Comparison of ENCODE assay signal across 15 cellular contexts in the genomic region with DNA sequence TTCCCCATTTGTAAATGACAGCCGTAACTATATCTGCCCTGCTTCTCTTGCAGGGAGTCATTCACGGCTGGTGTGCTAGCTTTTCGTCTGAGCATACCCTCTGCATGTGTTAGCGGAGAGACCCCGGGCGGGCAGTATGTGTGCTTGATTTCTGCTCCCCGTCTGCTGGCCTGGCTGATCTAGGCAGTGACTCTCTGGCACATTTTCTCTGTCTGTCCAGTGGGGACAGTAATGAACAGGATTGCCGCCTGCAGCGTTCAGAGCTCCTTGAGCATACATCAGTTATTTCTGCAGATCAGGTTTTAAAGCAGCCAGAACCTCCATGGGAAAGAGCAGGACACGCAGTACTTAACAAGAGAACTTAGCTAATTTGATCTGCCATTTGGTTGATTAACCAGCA.
DNase-seq lines count a peak whose midpoint lies in the region; ATAC-seq, FAIRE-seq and TF ChIP-seq lines count a peak whose summit lies in the region.
"Had no signal": no experiment of that assay in that cellular context is flagged by ENCODE, and none has a peak within 500 bp of the region (broad histone marks: within the 10 kb centered on the region; RNA-seq: fewer than 3 reads in every experiment).

No MANE protein-coding gene starts in this region.

- H3K9me3 Mint-ChIP-seq in CD8-positive, alpha-beta T cell = no peaks in the 10 kb centered on the region

- BruUV-seq in HepG2 (replicated peaks; lab: Mats Ljungman, UMichigan) = no TSS peak

- in situ Hi-C loops in HepG2 (cut with HindIII; ENCODE audit: extremely low pct_ligation_motif_present, low pct_unique_long_range_greater_than_20kb) = no loop called here

- H3K27ac Mint-ChIP-seq in CD8-positive, alpha-beta T cell = peak overlapping the region; percentile 71
- peak overlapping the region; percentile 91 for H3K27ac Mint-ChIP-seq in T-helper 17 cell

- 6% methylated on average over 8 of the region's 10 CpGs for WGBS in HepG2 (ENCODE audit: low lambda C conversion rate)

- H4K20me1 ChIP-seq in HepG2 (ENCODE audit: insufficient read depth, low read length) = no peaks in the 10 kb centered on the region

- TF ChIP-seq EP300 in HepG2 (IDR thresholded peaks at IDR 0.05; ENCODE audit: low read depth in 2 of 2, low read length in 2 of 2) = no peak
- no peak for TF ChIP-seq EP300 in HepG2 (CRISPR knock-in tag; IDR thresholded peaks at IDR 0.05; ENCODE audit: borderline replicate concordance)

- CTCF ChIA-PET in CD8-positive, alpha-beta T cell (lab: Charles Lee) = interaction anchor here (2.7 kb wide), 1 partner anchor 18 kb away, joined by 6 read pairs; no protein-coding TSS in a partner anchor
- CTCF ChIA-PET in HepG2 (lab: Yijun Ruan, JAX; ENCODE audit: low intra/inter-chr PET ratio, low total read pairs) = no interaction called here

- H3K27me3 ChIP-seq in CD8-positive, alpha-beta T cell (ENCODE audit: insufficient read depth, low read length) = no peaks in the 10 kb centered on the region
- H3K27me3 ChIP-seq in HepG2 (ENCODE audit: control insufficient read depth in 1 of 2, insufficient read depth in 2 of 2, low read length in 2 of 2) = peaks cover 2 to 57% of the 10 kb centered on the region in 2 experiments; a peak in 4 of 5 replicates

- no peak for ATAC-seq in CD8-positive, alpha-beta T cell
- ATAC-seq in T-helper 17 cell (no peak), HepG2 (peak; percentile 86), esophagus mucosa (no peak)

- peaks cover 44% of the 10 kb centered on the region for H3K4me1 ChIP-seq in CD8-positive, alpha-beta T cell (ENCODE audit: insufficient read depth, low read length)
- H3K4me1 ChIP-seq in HepG2 (ENCODE audit: insufficient read depth, low read length) = no peaks in the 10 kb centered on the region

- no peak overlapping the region for H3K4me3 ChIP-seq in CD8-positive, alpha-beta T cell (ENCODE audit: low read depth, low read length)
- no peak overlapping the region for H3K4me3 ChIP-seq in HepG2 (replicated peaks in 1 of 3; ENCODE audit: insufficient read depth in 1 of 3, low read depth in 2 of 3, low read length in 3 of 3)
- H3K4me3 ChIP-seq: coronary artery had no signal

- TF ChIP-seq CTCF in CD8-positive, alpha-beta T cell (IDR thresholded peaks at IDR 0.05) = no peak
- no peak for TF ChIP-seq CTCF in HepG2 (CRISPR knock-in tag; IDR thresholded peaks at IDR 0.05)

- no peaks in the 10 kb centered on the region for H3K27me3 Mint-ChIP-seq in CD8-positive, alpha-beta T cell (ENCODE audit: low read depth)
- H3K27me3 Mint-ChIP-seq in T-helper 17 cell = no peaks in the 10 kb centered on the region

- DNase-seq in Ammon's horn (ENCODE audit: low spot score) (peak; percentile 35), T-helper 17 cell (no peak), HepG2 (ENCODE audit: low spot score) (no peak), mucosa of gallbladder (ENCODE audit: low spot score) (no peak)
- DNase-seq in CD8-positive, alpha-beta T cell = no peak
- no peak for DNase-seq in activated T-cell treated with anti-CD3 and anti-CD28 coated beads, Interleukin-2, amount 50 U/mL, for 1 hour
- DNase-seq: activated gamma-delta T cell; COR-L47; NCI-H1436; retina; SHP77; stimulated activated CD4-positive, alpha-beta T cell treated with anti-CD3 and anti-CD28 coated beads, Interleukin-4, amount 100 ng/mL, for 24 hours had no signal

- H3K36me3 Mint-ChIP-seq in CD8-positive, alpha-beta T cell = peaks cover 98% of the 10 kb centered on the region
- H3K36me3 Mint-ChIP-seq in T-helper 17 cell (ENCODE audit: low read depth) = peaks cover 4% of the 10 kb centered on the region

- H3K79me2 ChIP-seq in HepG2 (ENCODE audit: insufficient read depth, low read length) = no peaks in the 10 kb centered on the region

- H3K4me3 Mint-ChIP-seq in CD8-positive, alpha-beta T cell = no peak overlapping the region
- peak overlapping the region; percentile 21 for H3K4me3 Mint-ChIP-seq in T-helper 17 cell

- peaks cover 79% of the 10 kb centered on the region for H3K36me3 ChIP-seq in CD8-positive, alpha-beta T cell (ENCODE audit: insufficient read depth, low read length)
- no peaks in the 10 kb centered on the region for H3K36me3 ChIP-seq in HepG2 (replicated peaks in 1 of 2; ENCODE audit: control insufficient read depth in 1 of 2, insufficient read depth in 2 of 2, low read length in 2 of 2)

- H3K27ac ChIP-seq in CD8-positive, alpha-beta T cell (ENCODE audit: low read depth, low read length) = no peak overlapping the region
- H3K27ac ChIP-seq in HepG2 (ENCODE audit: extremely low read length, insufficient read depth, low read length) = no peak overlapping the region
- H3K27ac ChIP-seq: coronary artery had no signal

- no peak overlapping the region for H3K4me2 ChIP-seq in HepG2 (ENCODE audit: low read depth, low read length)

- no peak for TF ChIP-seq POLR2A in HepG2 (IDR thresholded peaks at IDR 0.05; ENCODE audit: insufficient read depth in 1 of 2, low read depth in 2 of 2, low read length in 2 of 2)

- H3K4me1 Mint-ChIP-seq in CD8-positive, alpha-beta T cell (ENCODE audit: low read depth) = peaks cover 84% of the 10 kb centered on the region
- H3K4me1 Mint-ChIP-seq in T-helper 17 cell = peaks cover 66% of the 10 kb centered on the region

- no peak for TF ChIP-seq RAD21 in HepG2 (CRISPR knock-in tag; IDR thresholded peaks at IDR 0.05)

- POLR2A ChIA-PET in CD8-positive, alpha-beta T cell (lab: Charles Lee) = interaction anchor here (0.6 kb wide), 2 partner anchors 45 to 497 kb away, joined by 3 to 4 read pairs; no protein-coding TSS in a partner anchor
- POLR2A ChIA-PET in HepG2 (lab: Yijun Ruan, JAX) = no interaction called here

- no peak overlapping the region for H2AFZ ChIP-seq in HepG2 (ENCODE audit: low read length)

- no peak overlapping the region for H3K9ac ChIP-seq in HepG2 (ENCODE audit: insufficient read depth, low read depth, low read length)

- intact Hi-C loops in CD8-positive, alpha-beta T cell (cut with DNase I, micrococcal nuclease) = loop anchor here in 1 of 2 experiments (5.0 kb wide), 1 partner anchor 43 kb away; no protein-coding TSS in a partner anchor
- intact Hi-C loops in HepG2 (cut with micrococcal nuclease; ENCODE audit: unreplicated experiment) = no loop called here

- no peak for FAIRE-seq in HepG2 (lab: Jason Lieb, UNC)
- FAIRE-seq: H1 had no signal

- no peaks in the 10 kb centered on the region for H3K9me3 ChIP-seq in CD8-positive, alpha-beta T cell (ENCODE audit: low read length)
- H3K9me3 ChIP-seq in T-helper 17 cell (ENCODE audit: control insufficient read depth, low read length, poor library complexity, severe bottlenecking) = no peaks in the 10 kb centered on the region
- no peaks in the 10 kb centered on the region for H3K9me3 ChIP-seq in HepG2 (ENCODE audit: low read length)

TF ChIP-seq in HepG2, 621 proteins besides CTCF, POLR2A, EP300 and RAD21:
- TF ChIP-seq ATF7 (IDR thresholded peaks at IDR 0.05) (no peak), ATF7 (CRISPR knock-in tag; IDR thresholded peaks at IDR 0.05) (no peak), NFKB2 (CRISPR knock-in tag; IDR thresholded peaks at IDR 0.05; ENCODE audit: borderline replicate concordance) (no peak), ISL2 (CRISPR knock-in tag; IDR thresholded peaks at IDR 0.05) (no peak), AHR (CRISPR knock-in tag; IDR thresholded peaks at IDR 0.05) (no peak), ZSCAN22 (CRISPR knock-in tag; IDR thresholded peaks at IDR 0.05) (no peak), ZNF251 (CRISPR knock-in tag; IDR thresholded peaks at IDR 0.05) (no peak), HDAC6 (IDR thresholded peaks at IDR 0.05; ENCODE audit: low read depth, low read length) (no peak), ZNF44 (CRISPR knock-in tag; IDR thresholded peaks at IDR 0.05) (no peak), AKAP8 (CRISPR knock-in tag; IDR thresholded peaks at IDR 0.05) (no peak), KLF15 (CRISPR knock-in tag; IDR thresholded peaks at IDR 0.05; ENCODE audit: borderline replicate concordance) (no peak), ZNF709 (CRISPR knock-in tag; IDR thresholded peaks at IDR 0.05) (no peak)
- TF ChIP-seq, protein P1, sequence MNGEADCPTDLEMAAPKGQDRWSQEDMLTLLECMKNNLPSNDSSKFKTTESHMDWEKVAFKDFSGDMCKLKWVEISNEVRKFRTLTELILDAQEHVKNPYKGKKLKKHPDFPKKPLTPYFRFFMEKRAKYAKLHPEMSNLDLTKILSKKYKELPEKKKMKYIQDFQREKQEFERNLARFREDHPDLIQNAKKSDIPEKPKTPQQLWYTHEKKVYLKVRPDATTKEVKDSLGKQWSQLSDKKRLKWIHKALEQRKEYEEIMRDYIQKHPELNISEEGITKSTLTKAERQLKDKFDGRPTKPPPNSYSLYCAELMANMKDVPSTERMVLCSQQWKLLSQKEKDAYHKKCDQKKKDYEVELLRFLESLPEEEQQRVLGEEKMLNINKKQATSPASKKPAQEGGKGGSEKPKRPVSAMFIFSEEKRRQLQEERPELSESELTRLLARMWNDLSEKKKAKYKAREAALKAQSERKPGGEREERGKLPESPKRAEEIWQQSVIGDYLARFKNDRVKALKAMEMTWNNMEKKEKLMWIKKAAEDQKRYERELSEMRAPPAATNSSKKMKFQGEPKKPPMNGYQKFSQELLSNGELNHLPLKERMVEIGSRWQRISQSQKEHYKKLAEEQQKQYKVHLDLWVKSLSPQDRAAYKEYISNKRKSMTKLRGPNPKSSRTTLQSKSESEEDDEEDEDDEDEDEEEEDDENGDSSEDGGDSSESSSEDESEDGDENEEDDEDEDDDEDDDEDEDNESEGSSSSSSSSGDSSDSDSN (CRISPR knock-in tag; IDR thresholded peaks at IDR 0.05) = no peak
- TF ChIP-seq, protein P2, sequence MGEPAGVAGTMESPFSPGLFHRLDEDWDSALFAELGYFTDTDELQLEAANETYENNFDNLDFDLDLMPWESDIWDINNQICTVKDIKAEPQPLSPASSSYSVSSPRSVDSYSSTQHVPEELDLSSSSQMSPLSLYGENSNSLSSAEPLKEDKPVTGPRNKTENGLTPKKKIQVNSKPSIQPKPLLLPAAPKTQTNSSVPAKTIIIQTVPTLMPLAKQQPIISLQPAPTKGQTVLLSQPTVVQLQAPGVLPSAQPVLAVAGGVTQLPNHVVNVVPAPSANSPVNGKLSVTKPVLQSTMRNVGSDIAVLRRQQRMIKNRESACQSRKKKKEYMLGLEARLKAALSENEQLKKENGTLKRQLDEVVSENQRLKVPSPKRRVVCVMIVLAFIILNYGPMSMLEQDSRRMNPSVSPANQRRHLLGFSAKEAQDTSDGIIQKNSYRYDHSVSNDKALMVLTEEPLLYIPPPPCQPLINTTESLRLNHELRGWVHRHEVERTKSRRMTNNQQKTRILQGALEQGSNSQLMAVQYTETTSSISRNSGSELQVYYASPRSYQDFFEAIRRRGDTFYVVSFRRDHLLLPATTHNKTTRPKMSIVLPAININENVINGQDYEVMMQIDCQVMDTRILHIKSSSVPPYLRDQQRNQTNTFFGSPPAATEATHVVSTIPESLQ (CRISPR knock-in tag; conservative IDR thresholded peaks at IDR 0.05) = no peak
TF ChIP-seq in HepG2: peak in this region for 0.
